ENCODE assay signal across 15 cellular contexts in the genomic region with DNA sequence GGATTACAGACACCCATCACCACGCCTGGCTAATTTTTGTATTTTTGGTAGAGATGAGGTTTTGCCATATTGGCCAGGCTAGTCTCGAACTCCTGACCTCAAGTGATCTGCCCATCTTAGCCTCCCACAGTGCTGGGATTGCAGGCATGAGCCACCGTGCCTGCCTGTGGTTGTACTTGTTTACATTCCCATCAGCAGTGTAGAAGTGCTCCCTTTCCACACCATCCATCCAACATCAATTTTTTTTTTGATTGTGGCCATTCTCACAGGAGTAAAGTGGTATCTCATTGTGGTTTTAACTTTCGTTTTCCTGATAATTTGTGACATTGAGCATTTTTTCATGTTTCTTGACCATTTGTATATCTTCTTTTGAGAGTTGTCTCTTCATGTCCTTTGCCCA.
A peak's percentile ranks its signal among the peaks of the same experiment; 100 is the strongest.
DNase-seq lines count a peak whose midpoint lies in the region; ATAC-seq, FAIRE-seq and TF ChIP-seq lines count a peak whose summit lies in the region.
"Had no signal": no experiment of that assay in that cellular context is flagged by ENCODE, and none has a peak within 500 bp of the region (broad histone marks: within the 10 kb centered on the region; RNA-seq: fewer than 3 reads in every experiment).

No MANE protein-coding gene starts in this region.

- H3K4me1 Mint-ChIP-seq in astrocyte (ENCODE audit: low read depth, unreplicated experiment) = no peaks in the 10 kb centered on the region
- H3K4me1 Mint-ChIP-seq: B cell had no signal

- H3K4me3 Mint-ChIP-seq in astrocyte (ENCODE audit: unreplicated experiment) = no peak overlapping the region
- H3K4me3 Mint-ChIP-seq: B cell; CD8-positive, alpha-beta T cell had no signal

- H3K36me3 ChIP-seq in astrocyte (ENCODE audit: insufficient read depth, low read length) (no peaks in the 10 kb centered on the region), H7 (replicated peaks; ENCODE audit: control insufficient read depth, insufficient read depth, low read length) (no peaks in the 10 kb centered on the region)
- H3K36me3 ChIP-seq: BLaER1 treated with 17β-estradiol and CSF1 and Interleukin-3, amounts not matched to agents 10 nM and 100 nM had no signal

- H3K9me3 Mint-ChIP-seq in astrocyte (ENCODE audit: unreplicated experiment) = peaks cover 5% of the 10 kb centered on the region

- no peaks in the 10 kb centered on the region for H3K27me3 Mint-ChIP-seq in astrocyte (ENCODE audit: low read depth, unreplicated experiment)
- H3K27me3 Mint-ChIP-seq: B cell had no signal

- no peak for FAIRE-seq in astrocyte (lab: Jason Lieb, UNC)
- FAIRE-seq: H1 had no signal

- DNase-seq in NCI-H226 = peak; percentile 53
- peak; percentile 2 for DNase-seq in astrocyte (ENCODE audit: low read depth)
- peak; percentile 11 for DNase-seq in fibroblast of pulmonary artery (ENCODE audit: low read depth)
- DNase-seq in H7 = no peak
- DNase-seq in NCI-H1048 (lab: John Stamatoyannopoulos, UW) = no peak
- DNase-seq: Calu3; CD8-positive, alpha-beta T cell; DMS79 treated with DMSO at 0.1 percent for 48 hours; GF-D8; HCEC 1CT had no signal

- no peak overlapping the region for H3K4me2 ChIP-seq in astrocyte (ENCODE audit: low read length)
- H3K4me2 ChIP-seq: BLaER1 treated with 17β-estradiol and CSF1 and Interleukin-3, amounts not matched to agents 10 nM and 100 nM had no signal

- no peak overlapping the region for H2AFZ ChIP-seq in astrocyte (ENCODE audit: low read depth, low read length)

- no peak overlapping the region for H3K9ac ChIP-seq in astrocyte (ENCODE audit: low read length)
- H3K9ac ChIP-seq: BLaER1 treated with 17β-estradiol and CSF1 and Interleukin-3, amounts not matched to agents 10 nM and 100 nM had no signal

- H3K79me2 ChIP-seq in astrocyte (ENCODE audit: insufficient read depth, low read length) = no peaks in the 10 kb centered on the region

- H3K27me3 ChIP-seq in astrocyte (ENCODE audit: insufficient read depth, low read length) (no peaks in the 10 kb centered on the region), H7 (ENCODE audit: control insufficient read depth, insufficient read depth, low read length) (no peaks in the 10 kb centered on the region)
- H3K27me3 ChIP-seq: BLaER1 treated with 17β-estradiol and CSF1 and Interleukin-3, amounts not matched to agents 10 nM and 100 nM had no signal

- H4K20me1 ChIP-seq in astrocyte (ENCODE audit: insufficient read depth, low read length) = no peaks in the 10 kb centered on the region
- H4K20me1 ChIP-seq: BLaER1 treated with 17β-estradiol and CSF1 and Interleukin-3, amounts not matched to agents 10 nM and 100 nM had no signal

- H3K36me3 Mint-ChIP-seq in astrocyte (ENCODE audit: low read depth, unreplicated experiment) = no peaks in the 10 kb centered on the region
- H3K36me3 Mint-ChIP-seq: CD8-positive, alpha-beta T cell had no signal

- TF ChIP-seq CTCF in astrocyte (IDR thresholded peaks at IDR 0.05; ENCODE audit: insufficient read depth, low read depth, low read length) (no peak), fibroblast of pulmonary artery (IDR thresholded peaks at IDR 0.05; ENCODE audit: low read length, missing control alignments) (no peak)

- H3K27ac ChIP-seq in astrocyte (ENCODE audit: low read depth, low read length) = no peak overlapping the region
- H3K27ac ChIP-seq: BLaER1 treated with 17β-estradiol and CSF1 and Interleukin-3, amounts not matched to agents 10 nM and 100 nM; HL-60 had no signal

- ATAC-seq in HG03095 (IDR thresholded peaks at IDR 0.05; ENCODE audit: unreplicated experiment) = no peak
- ATAC-seq: CD8-positive, alpha-beta T cell had no signal

- H3K4me3 ChIP-seq in astrocyte (ENCODE audit: insufficient read depth, low read depth, low read length) = no peak overlapping the region
- no peak overlapping the region for H3K4me3 ChIP-seq in fibroblast of pulmonary artery (replicated peaks; ENCODE audit: low read depth, low read length)
- H3K4me3 ChIP-seq in H7 (ENCODE audit: insufficient read depth, low read depth, low read length) = no peak overlapping the region
- H3K4me3 ChIP-seq: BLaER1 treated with 17β-estradiol and CSF1 and Interleukin-3, amounts not matched to agents 10 nM and 100 nM had no signal

- H3K9me3 ChIP-seq in astrocyte (ENCODE audit: insufficient read depth, low read depth, low read length) = no peaks in the 10 kb centered on the region

- H3K27ac Mint-ChIP-seq in astrocyte (ENCODE audit: unreplicated experiment) = no peak overlapping the region
- H3K27ac Mint-ChIP-seq: B cell; CD8-positive, alpha-beta T cell had no signal

- no peaks in the 10 kb centered on the region for H3K4me1 ChIP-seq in astrocyte (ENCODE audit: insufficient read depth, low read length)

Comparison
In these comparisons a context has a peak if more than half of its experiments do, and no peak if none do; other contexts are left out.
1. DNase-seq: peak in NCI-H226 (single experiment), astrocyte (single experiment) and fibroblast of pulmonary artery (single experiment); none in H7 (single experiment) and NCI-H1048 (single experiment).